ENCODE assay signal across 8 cellular contexts in genomic region chr14:50001146-50001998, GRCh38.
DNase-seq lines count a peak whose midpoint lies in the region; ATAC-seq and TF ChIP-seq lines count a peak whose summit lies in the region.

No MANE protein-coding gene starts in this region.

- no peak for TF ChIP-seq CTCF in NB4 (IDR thresholded peaks at IDR 0.05; ENCODE audit: low read depth, low read length)
- TF ChIP-seq CTCF in nephron progenitor cell (IDR thresholded peaks at IDR 0.05), result no peak
- TF ChIP-seq CTCF in thoracic aorta (IDR thresholded peaks at IDR 0.05), result no peak

- peaks cover 0 to 2% of the 10 kb centered on the region in 2 donors for H3K36me3 Mint-ChIP-seq in CD4-positive, alpha-beta memory T cell
- peaks cover 50% of the 10 kb centered on the region for H3K36me3 Mint-ChIP-seq in effector memory CD8-positive, alpha-beta T cell (ENCODE audit: insufficient read depth)
- no peaks in the 10 kb centered on the region for H3K36me3 Mint-ChIP-seq in nephron progenitor cell (ENCODE audit: low read depth)

- H3K4me3 ChIP-seq in CD4-positive, alpha-beta memory T cell (ENCODE audit: low read length in 2 of 2), result peak overlapping the region; percentile 17 to 67
- no peak overlapping the region for H3K4me3 ChIP-seq in NB4 (ENCODE audit: low read depth, low read length)
- peak overlapping the region; percentile 34 for H3K4me3 ChIP-seq in thoracic aorta

- intact Hi-C loops in CD4-positive, alpha-beta memory T cell (cut with micrococcal nuclease), result loop anchor here (1.0 kb wide), 6 partner anchors 30 to 122 kb away; no protein-coding TSS in a partner anchor

- peak overlapping the region; percentile 82 to 92 (median 86) for H3K4me3 Mint-ChIP-seq in CD4-positive, alpha-beta memory T cell
- H3K4me3 Mint-ChIP-seq in effector memory CD8-positive, alpha-beta T cell, result peak overlapping the region; percentile 84
- peak overlapping the region; percentile 50 for H3K4me3 Mint-ChIP-seq in nephron progenitor cell

- H3K4me1 Mint-ChIP-seq in CD4-positive, alpha-beta memory T cell, result peaks cover 48 to 80% (median 63%) of the 10 kb centered on the region in 4 donors
- H3K4me1 Mint-ChIP-seq in effector memory CD8-positive, alpha-beta T cell (ENCODE audit: low read depth in 2 of 2), result peaks cover 41 to 51% of the 10 kb centered on the region in 2 donors
- peaks cover 41% of the 10 kb centered on the region for H3K4me1 Mint-ChIP-seq in nephron progenitor cell

- H3K36me3 ChIP-seq in CD4-positive, alpha-beta memory T cell (ENCODE audit: insufficient read depth, low read length), result no peaks in the 10 kb centered on the region
- no peaks in the 10 kb centered on the region for H3K36me3 ChIP-seq in thoracic aorta

- CTCF ChIA-PET in CD4-positive, alpha-beta memory T cell (lab: Charles Lee; ENCODE audit: partially characterized antibody), result interaction anchor here (0.6 to 7.0 kb wide), 28 partner anchors 10 to 170 kb away, joined by 3 to 182 read pairs (median 6); partner anchors contain the start of genes ARF6 and NEMF

- peaks cover 71% of the 10 kb centered on the region for H3K4me1 ChIP-seq in CD4-positive, alpha-beta memory T cell (ENCODE audit: insufficient read depth, low read length)
- H3K4me1 ChIP-seq in thoracic aorta (ENCODE audit: control insufficient read depth in 1 of 2, low read depth in 2 of 2), result peaks cover 38 to 64% of the 10 kb centered on the region in 2 donors

- ATAC-seq in GM21390 (IDR thresholded peaks at IDR 0.05; ENCODE audit: unreplicated experiment) (peak; percentile 16), thoracic aorta (ENCODE audit: insufficient number of reproducible peaks, low FRiP score, low read depth) (no peak)
- peak; percentile 35 for ATAC-seq in effector memory CD8-positive, alpha-beta T cell (replicated peaks)

- TF ChIP-seq POLR2A in NB4 (IDR thresholded peaks at IDR 0.05; ENCODE audit: extremely low read depth, insufficient read length), result peak; percentile 13

- no peaks in the 10 kb centered on the region for H3K27me3 ChIP-seq in CD4-positive, alpha-beta memory T cell (ENCODE audit: insufficient read depth, low read length)
- no peaks in the 10 kb centered on the region for H3K27me3 ChIP-seq in thoracic aorta (replicated peaks; ENCODE audit: insufficient read depth)

- DNase-seq in CD4-positive, alpha-beta memory T cell, result peak; percentile 76 to 90 (median 79)
- DNase-seq in NB4 (ENCODE audit: low read depth), result peak; percentile 62
- peak; percentile 72 to 79 for DNase-seq in activated CD4-positive, alpha-beta T cell treated with anti-CD3 and anti-CD28 coated beads, Interleukin-2, amount 50 U/mL, for 48 hours
- peak in 2 of 3 experiments; percentile 58 to 65 for DNase-seq in effector memory CD8-positive, alpha-beta T cell
- DNase-seq in nephron progenitor cell, result no peak
- no peak for DNase-seq in thoracic aorta (ENCODE audit: low spot score)
- no peak for DNase-seq in SKM-1 treated with dmso at 0.1 percent for 144 hours (lab: John Stamatoyannopoulos, UW; ENCODE audit: unreplicated experiment)

- H3K27ac ChIP-seq in CD4-positive, alpha-beta memory T cell (ENCODE audit: low read depth, low read length), result peak overlapping the region; percentile 94
- peak overlapping the region; percentile 93 to 99 for H3K27ac ChIP-seq in thoracic aorta

- peak overlapping the region; percentile 96 to 99 (median 98) for H3K27ac Mint-ChIP-seq in CD4-positive, alpha-beta memory T cell
- peak overlapping the region; percentile 98 to 100 for H3K27ac Mint-ChIP-seq in effector memory CD8-positive, alpha-beta T cell
- no peak overlapping the region for H3K27ac Mint-ChIP-seq in nephron progenitor cell

- no peaks in the 10 kb centered on the region for H3K27me3 Mint-ChIP-seq in CD4-positive, alpha-beta memory T cell
- H3K27me3 Mint-ChIP-seq in effector memory CD8-positive, alpha-beta T cell, result no peaks in the 10 kb centered on the region
- peaks cover 38% of the 10 kb centered on the region for H3K27me3 Mint-ChIP-seq in nephron progenitor cell (ENCODE audit: low read depth, poor library complexity)

- no peaks in the 10 kb centered on the region for H3K9me3 ChIP-seq in CD4-positive, alpha-beta memory T cell (ENCODE audit: control insufficient read depth in 1 of 2, low read length in 2 of 2)
- H3K9me3 ChIP-seq in thoracic aorta, result no peaks in the 10 kb centered on the region

- POLR2A ChIA-PET in CD4-positive, alpha-beta memory T cell (lab: Charles Lee; ENCODE audit: partially characterized antibody), result interaction anchor here (0.6 to 10.5 kb wide), 50 partner anchors 9 to 367 kb away, joined by 3 to 486 read pairs (median 6); partner anchors contain the start of genes ARF6, DNAAF2, NEMF and VCPKMT

- peaks cover 0 to 4% (median 0%) of the 10 kb centered on the region in 8 donors for H3K9me3 Mint-ChIP-seq in CD4-positive, alpha-beta memory T cell
- no peaks in the 10 kb centered on the region for H3K9me3 Mint-ChIP-seq in effector memory CD8-positive, alpha-beta T cell
- no peaks in the 10 kb centered on the region for H3K9me3 Mint-ChIP-seq in nephron progenitor cell

Comparison
In these comparisons a context has a peak if more than half of its experiments do, and no peak if none do; other contexts are left out.
1. DNase-seq: peak in CD4-positive, alpha-beta memory T cell (5 of 5), NB4 (single experiment), activated CD4-positive, alpha-beta T cell treated with anti-CD3 and anti-CD28 coated beads, Interleukin-2, amount 50 U/mL, for 48 hours (2 of 2) and effector memory CD8-positive, alpha-beta T cell (2 of 3); none in nephron progenitor cell (single experiment), thoracic aorta (single experiment) and SKM-1 treated with dmso at 0.1 percent for 144 hours (single experiment).
2. Peak in every context shown above with its lines, with median percentiles within 50 percentile points of each other: H3K4me3 Mint-ChIP-seq.